ENCODE assay signal across 8 cellular contexts in the genomic region with DNA sequence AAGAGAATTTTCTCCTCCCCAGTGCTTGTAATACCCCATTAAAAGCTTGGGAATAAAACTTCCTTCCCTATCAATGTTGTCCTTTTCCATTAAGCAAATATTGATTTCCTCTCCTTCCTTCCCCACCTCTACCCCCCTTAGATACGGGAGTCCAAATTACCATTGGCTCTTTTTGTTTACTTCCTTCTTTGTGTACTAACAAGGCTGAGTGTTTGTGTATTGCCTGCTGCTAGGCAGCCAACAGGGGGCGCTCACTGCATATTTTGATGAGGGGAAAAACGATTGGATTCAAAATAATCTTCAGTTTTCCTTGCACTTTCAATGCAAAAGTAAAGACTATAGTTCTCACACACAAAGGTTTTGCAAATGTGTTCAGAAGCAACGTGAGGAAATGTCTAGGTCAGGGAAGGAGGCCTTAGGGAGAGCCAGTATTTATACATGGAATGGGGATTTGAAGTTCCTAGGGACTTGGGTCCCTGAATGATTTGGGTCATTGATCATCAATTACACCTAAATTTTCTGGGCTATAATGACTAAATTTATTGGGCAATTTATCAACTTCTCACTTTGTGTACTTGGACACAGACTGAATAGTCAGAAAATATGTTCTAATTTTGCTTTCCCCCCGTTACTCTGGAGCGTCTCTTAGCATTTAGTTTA.
DNase-seq lines count a peak whose midpoint lies in the region; ATAC-seq and TF ChIP-seq lines count a peak whose summit lies in the region.

No MANE protein-coding gene starts in this region.

- H3K4me3 ChIP-seq in LNCaP clone FGC (ENCODE audit: low read depth, low read length): no peak overlapping the region

- peak; percentile 87 for ATAC-seq in GM21619 (IDR thresholded peaks at IDR 0.05; ENCODE audit: unreplicated experiment)

- TF ChIP-seq CTCF in LNCaP clone FGC (IDR thresholded peaks at IDR 0.05; ENCODE audit: control insufficient read depth, extremely low read depth, insufficient read depth): peak; percentile 87

- DNase-seq in EH (ENCODE audit: low read depth): peak; percentile 52
- peak; percentile 34 for DNase-seq in LNCaP clone FGC (ENCODE audit: low read depth)
- DNase-seq in SHP77 treated with DMSO at 0.1 percent for 48 hours (lab: John Stamatoyannopoulos, UW): peak; percentile 23
- DNase-seq in amygdala (lab: John Stamatoyannopoulos, UW): peak in 42 of 56 donors; percentile 1 to 76 (median 20)
- peak; percentile 35 for DNase-seq in iPS DF 19.7 (ENCODE audit: low read depth, low spot score)
- DNase-seq in stimulated activated CD4-positive, alpha-beta T cell treated with anti-CD3 and anti-CD28 coated beads, Interleukin-12 subunit alpha, Interleukin-12 subunit beta, amount 100 ng/mL, for 4 hours: peak; percentile 41
- no peak for DNase-seq in NK-92 (lab: John Stamatoyannopoulos, UW; ENCODE audit: unreplicated experiment)
